21 cellular contexts compared by ENCODE assay signal in the genomic region with DNA sequence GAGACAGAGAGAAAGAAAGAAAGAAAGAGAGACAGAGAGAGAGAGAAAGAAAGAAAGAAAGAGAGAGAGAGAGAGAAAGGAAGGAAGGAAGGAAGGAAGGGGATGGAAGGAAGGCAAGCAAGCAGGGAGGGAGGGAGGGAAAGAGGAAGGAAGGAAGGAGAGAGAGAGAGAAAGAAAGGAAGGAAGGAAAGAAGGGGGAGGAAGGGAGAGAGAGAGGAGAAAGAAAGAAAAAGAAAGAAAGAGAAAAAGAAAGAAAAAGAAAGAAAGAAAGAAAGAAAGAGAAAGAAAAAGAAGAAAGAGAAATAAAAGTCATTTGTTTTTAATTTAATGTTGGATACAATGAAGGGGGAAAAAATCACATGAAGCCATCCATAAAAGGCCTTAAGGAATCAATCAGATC. TPM values are rescaled to one million over a fixed set of nuclear protein-coding genes. Genes with fewer than 3 reads are reported as not detected.
"Had no signal": no experiment of that assay in that cellular context is flagged by ENCODE, and none has a peak within 500 bp of the region (broad histone marks: within the 10 kb centered on the region; RNA-seq: fewer than 3 reads in every experiment).

No MANE protein-coding gene starts in this region.

- DNase-seq: activated CD4-positive, alpha-beta memory T cell treated with anti-CD3 and anti-CD28 coated beads, Interleukin-2, amount 10 ng/mL, durations not matched to agents 7 days and 5 days; activated CD4-positive, alpha-beta T cell treated with anti-CD3 and anti-CD28 coated beads for 48 hours; activated CD4-positive, CD25-positive, alpha-beta regulatory T cell; activated naive CD4-positive, alpha-beta T cell treated with Interleukin-2 at 50 U/mL for 16 hours; activated naive CD8-positive, alpha-beta T cell treated with anti-CD3 and anti-CD28 coated beads, Interleukin-2, amount 50 U/mL, for 24 hours; aorta; brain microvascular endothelial cell; nephron progenitor cell; occipital lobe; retina; stimulated activated CD4-positive, alpha-beta T cell treated with anti-CD3 and anti-CD28 coated beads, Interleukin-12 subunit alpha, Interleukin-12 subunit beta, amount 100 ng/mL, for 4 hours; stimulated activated CD4-positive, alpha-beta T cell treated with anti-CD3 and anti-CD28 coated beads, Interleukin-1b, Interleukin-23, amount 100 ng/mL, for 48 hours; stimulated activated naive CD8-positive, alpha-beta T cell treated with anti-CD3 and anti-CD28 coated beads, Interleukin-15, Interleukin-2, amounts not matched to agents 100 U/mL and 50 U/mL, for 24 hours; upper lobe of left lung had no signal

- H3K27me3 Mint-ChIP-seq: activated CD4-positive, alpha-beta memory T cell treated with anti-CD3 and anti-CD28 coated beads, Interleukin-2, amount 10 ng/mL, durations not matched to agents 7 days and 5 days; activated CD8-positive, alpha-beta memory T cell treated with anti-CD3 and anti-CD28 coated beads, Interleukin-2, amount 10 ng/mL, durations not matched to agents 7 days and 5 days; activated naive CD8-positive, alpha-beta T cell treated with anti-CD3 and anti-CD28 coated beads, Interleukin-2, amount 50 U/mL, for 24 hours; activated T-helper 17 cell treated with anti-CD3 and anti-CD28 coated beads, Interleukin-2, amount 50 U/mL, for 72 hours had no signal

- H3K9me3 ChIP-seq: gastroesophageal sphincter, testis, upper lobe of left lung had no signal

- H3K9me3 Mint-ChIP-seq: activated CD4-positive, alpha-beta memory T cell treated with anti-CD3 and anti-CD28 coated beads, Interleukin-2, amount 10 ng/mL, durations not matched to agents 7 days and 5 days; activated naive CD8-positive, alpha-beta T cell treated with anti-CD3 and anti-CD28 coated beads, Interleukin-2, amount 50 U/mL, for 24 hours; activated T-helper 17 cell treated with anti-CD3 and anti-CD28 coated beads, Interleukin-2, amount 50 U/mL, for 72 hours; nephron progenitor cell had no signal

- H3K27ac Mint-ChIP-seq: activated CD4-positive, alpha-beta memory T cell treated with anti-CD3 and anti-CD28 coated beads, Interleukin-2, amount 10 ng/mL, durations not matched to agents 7 days and 5 days; activated CD8-positive, alpha-beta memory T cell treated with anti-CD3 and anti-CD28 coated beads, Interleukin-2, amount 10 ng/mL, durations not matched to agents 7 days and 5 days; activated naive CD8-positive, alpha-beta T cell treated with anti-CD3 and anti-CD28 coated beads, Interleukin-2, amount 50 U/mL, for 24 hours; activated T-helper 17 cell treated with anti-CD3 and anti-CD28 coated beads, Interleukin-2, amount 50 U/mL, for 72 hours; nephron progenitor cell; T-helper 2 cell treated with Interferon-gamma antibody and Interleukin-4, amounts not matched to agents 5 μg/mL and 100 μg/mL, for 36 hours had no signal

- H3K27me3 ChIP-seq: brain microvascular endothelial cell, gastroesophageal sphincter, testis, upper lobe of left lung had no signal

- H3K27ac ChIP-seq: brain microvascular endothelial cell, upper lobe of left lung had no signal

- H3K4me3 ChIP-seq: coronary artery, gastroesophageal sphincter, testis, upper lobe of left lung had no signal

- H3K4me3 Mint-ChIP-seq: activated CD4-positive, alpha-beta memory T cell treated with anti-CD3 and anti-CD28 coated beads, Interleukin-2, amount 10 ng/mL, durations not matched to agents 7 days and 5 days; activated CD8-positive, alpha-beta memory T cell treated with anti-CD3 and anti-CD28 coated beads, Interleukin-2, amount 10 ng/mL, durations not matched to agents 7 days and 5 days; activated naive CD8-positive, alpha-beta T cell treated with anti-CD3 and anti-CD28 coated beads, Interleukin-2, amount 50 U/mL, for 24 hours; activated T-helper 17 cell treated with anti-CD3 and anti-CD28 coated beads, Interleukin-2, amount 50 U/mL, for 72 hours; nephron progenitor cell; T-helper 2 cell treated with Interferon-gamma antibody and Interleukin-4, amounts not matched to agents 5 μg/mL and 100 μg/mL, for 36 hours had no signal

- H3K36me3 ChIP-seq: brain microvascular endothelial cell had no signal

- ATAC-seq: activated CD8-positive, alpha-beta memory T cell treated with anti-CD3 and anti-CD28 coated beads, Interleukin-2, amount 10 ng/mL, durations not matched to agents 7 days and 5 days; activated naive CD8-positive, alpha-beta T cell treated with anti-CD3 and anti-CD28 coated beads, Interleukin-2, amount 50 U/mL, for 24 hours; activated T-helper 17 cell treated with anti-CD3 and anti-CD28 coated beads, Interleukin-2, amount 50 U/mL, for 72 hours; stimulated activated naive CD8-positive, alpha-beta T cell treated with anti-CD3 and anti-CD28 coated beads, Interleukin-15, Interleukin-2, amounts not matched to agents 100 U/mL and 50 U/mL, for 24 hours had no signal

RNA-seq across cellular contexts. Expression of a gene that starts 43.8 kb away (rescaled TPM):
- total RNA-seq: activated CD4-positive, alpha-beta memory T cell treated with anti-CD3 and anti-CD28 coated beads, Interleukin-2, amount 10 ng/mL, durations not matched to agents 7 days and 5 days; activated CD8-positive, alpha-beta memory T cell treated with anti-CD3 and anti-CD28 coated beads, Interleukin-2, amount 10 ng/mL, durations not matched to agents 7 days and 5 days; activated T-helper 17 cell treated with anti-CD3 and anti-CD28 coated beads, Interleukin-2, amount 50 U/mL, for 72 hours; aorta; lung microvascular endothelial cell had no signal
